3 cellular contexts compared by ENCODE assay signal in the genomic region with DNA sequence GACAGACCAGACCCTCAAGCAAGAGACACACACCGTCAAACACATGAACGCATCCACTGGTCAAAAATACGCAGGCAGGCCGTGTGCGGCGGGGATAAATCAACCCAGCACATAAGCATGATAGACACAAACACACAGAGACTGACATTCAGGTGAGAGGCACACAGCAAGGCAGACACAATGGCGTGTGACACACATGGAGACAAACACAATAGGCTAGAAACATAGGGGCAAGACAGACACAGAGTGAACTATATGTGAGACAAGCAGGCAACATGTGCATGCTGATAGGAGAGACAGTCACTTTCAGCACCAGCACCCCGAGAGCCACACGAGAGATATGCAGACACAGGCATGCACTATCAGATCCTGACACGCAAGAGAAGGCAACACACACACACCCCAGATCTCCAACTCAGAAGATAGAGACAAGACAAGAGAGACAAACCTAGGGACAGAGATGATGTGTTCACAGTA.
TF ChIP-seq lines count a peak whose summit lies in the region.

No MANE protein-coding gene starts in this region.

TF ChIP-seq in HCT116, 20 proteins besides CTCF, POLR2A, EP300 and RAD21:
- no peak for TF ChIP-seq ELF1 (IDR thresholded peaks at IDR 0.05; ENCODE audit: borderline replicate concordance, low read depth)
- no peak for TF ChIP-seq SIN3A (IDR thresholded peaks at IDR 0.05; ENCODE audit: low read depth)
- TF ChIP-seq POLR2AphosphoS5 (IDR thresholded peaks at IDR 0.05; ENCODE audit: low read depth, low read length) = no peak
- no peak for TF ChIP-seq CBX3 (IDR thresholded peaks at IDR 0.05; ENCODE audit: low read depth)
- TF ChIP-seq EZH2phosphoT487 (IDR thresholded peaks at IDR 0.05; ENCODE audit: borderline replicate concordance) = no peak
- TF ChIP-seq, protein P1, sequence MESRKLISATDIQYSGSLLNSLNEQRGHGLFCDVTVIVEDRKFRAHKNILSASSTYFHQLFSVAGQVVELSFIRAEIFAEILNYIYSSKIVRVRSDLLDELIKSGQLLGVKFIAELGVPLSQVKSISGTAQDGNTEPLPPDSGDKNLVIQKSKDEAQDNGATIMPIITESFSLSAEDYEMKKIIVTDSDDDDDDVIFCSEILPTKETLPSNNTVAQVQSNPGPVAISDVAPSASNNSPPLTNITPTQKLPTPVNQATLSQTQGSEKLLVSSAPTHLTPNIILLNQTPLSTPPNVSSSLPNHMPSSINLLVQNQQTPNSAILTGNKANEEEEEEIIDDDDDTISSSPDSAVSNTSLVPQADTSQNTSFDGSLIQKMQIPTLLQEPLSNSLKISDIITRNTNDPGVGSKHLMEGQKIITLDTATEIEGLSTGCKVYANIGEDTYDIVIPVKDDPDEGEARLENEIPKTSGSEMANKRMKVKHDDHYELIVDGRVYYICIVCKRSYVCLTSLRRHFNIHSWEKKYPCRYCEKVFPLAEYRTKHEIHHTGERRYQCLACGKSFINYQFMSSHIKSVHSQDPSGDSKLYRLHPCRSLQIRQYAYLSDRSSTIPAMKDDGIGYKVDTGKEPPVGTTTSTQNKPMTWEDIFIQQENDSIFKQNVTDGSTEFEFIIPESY (IDR thresholded peaks at IDR 0.05; ENCODE audit: extremely low read depth, insufficient replicate concordance, low read length) = no peak
- TF ChIP-seq, protein P2, sequence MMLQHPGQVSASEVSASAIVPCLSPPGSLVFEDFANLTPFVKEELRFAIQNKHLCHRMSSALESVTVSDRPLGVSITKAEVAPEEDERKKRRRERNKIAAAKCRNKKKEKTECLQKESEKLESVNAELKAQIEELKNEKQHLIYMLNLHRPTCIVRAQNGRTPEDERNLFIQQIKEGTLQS (IDR thresholded peaks at IDR 0.05) = no peak
- TF ChIP-seq TCF7L2 (IDR thresholded peaks at IDR 0.05; ENCODE audit: borderline replicate concordance, extremely low read depth, insufficient read depth, insufficient read length) = no peak
- TF ChIP-seq EZH2 (IDR thresholded peaks at IDR 0.05) = no peak
- no peak for TF ChIP-seq REST (IDR thresholded peaks at IDR 0.05; ENCODE audit: low read depth)
- no peak for TF ChIP-seq CEBPB (IDR thresholded peaks at IDR 0.05; ENCODE audit: low read depth)
- no peak for TF ChIP-seq ZNF274 (IDR thresholded peaks at IDR 0.05; ENCODE audit: low read depth, low read length)
TF ChIP-seq in HCT116: peak in this region for 0.

TF ChIP-seq in GM12878, 131 proteins besides CTCF, POLR2A, EP300 and RAD21:
- TF ChIP-seq, protein P3, sequence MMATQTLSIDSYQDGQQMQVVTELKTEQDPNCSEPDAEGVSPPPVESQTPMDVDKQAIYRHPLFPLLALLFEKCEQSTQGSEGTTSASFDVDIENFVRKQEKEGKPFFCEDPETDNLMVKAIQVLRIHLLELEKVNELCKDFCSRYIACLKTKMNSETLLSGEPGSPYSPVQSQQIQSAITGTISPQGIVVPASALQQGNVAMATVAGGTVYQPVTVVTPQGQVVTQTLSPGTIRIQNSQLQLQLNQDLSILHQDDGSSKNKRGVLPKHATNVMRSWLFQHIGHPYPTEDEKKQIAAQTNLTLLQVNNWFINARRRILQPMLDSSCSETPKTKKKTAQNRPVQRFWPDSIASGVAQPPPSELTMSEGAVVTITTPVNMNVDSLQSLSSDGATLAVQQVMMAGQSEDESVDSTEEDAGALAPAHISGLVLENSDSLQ (IDR thresholded peaks at IDR 0.05) = peak; percentile 24; the same call in 1 of the 2 replicates
- TF ChIP-seq, protein P1 (IDR thresholded peaks at IDR 0.05) = 0 out of 2 replicates have a peak, but pooled peaks have one; percentile 16
- TF ChIP-seq CHD2 (IDR thresholded peaks at IDR 0.05; ENCODE audit: borderline replicate concordance, low read depth, low read length) = 0 out of 2 replicates have a peak, but pooled peaks have one; percentile 4
- no peak for TF ChIP-seq SREBF2 (IDR thresholded peaks at IDR 0.05; ENCODE audit: low read length)
- TF ChIP-seq NFIC (IDR thresholded peaks at IDR 0.05; ENCODE audit: low read depth, low read length) = no peak
- no peak for TF ChIP-seq SRF (IDR thresholded peaks at IDR 0.05; ENCODE audit: low read depth in 2 of 2, low read length in 2 of 2)
- TF ChIP-seq MAX (IDR thresholded peaks at IDR 0.05; ENCODE audit: low read depth, low read length) = 0 out of 2 replicates have a peak, but pooled peaks have one; percentile 45
- TF ChIP-seq ZNF592 (IDR thresholded peaks at IDR 0.05) = no peak
- TF ChIP-seq, protein P4, sequence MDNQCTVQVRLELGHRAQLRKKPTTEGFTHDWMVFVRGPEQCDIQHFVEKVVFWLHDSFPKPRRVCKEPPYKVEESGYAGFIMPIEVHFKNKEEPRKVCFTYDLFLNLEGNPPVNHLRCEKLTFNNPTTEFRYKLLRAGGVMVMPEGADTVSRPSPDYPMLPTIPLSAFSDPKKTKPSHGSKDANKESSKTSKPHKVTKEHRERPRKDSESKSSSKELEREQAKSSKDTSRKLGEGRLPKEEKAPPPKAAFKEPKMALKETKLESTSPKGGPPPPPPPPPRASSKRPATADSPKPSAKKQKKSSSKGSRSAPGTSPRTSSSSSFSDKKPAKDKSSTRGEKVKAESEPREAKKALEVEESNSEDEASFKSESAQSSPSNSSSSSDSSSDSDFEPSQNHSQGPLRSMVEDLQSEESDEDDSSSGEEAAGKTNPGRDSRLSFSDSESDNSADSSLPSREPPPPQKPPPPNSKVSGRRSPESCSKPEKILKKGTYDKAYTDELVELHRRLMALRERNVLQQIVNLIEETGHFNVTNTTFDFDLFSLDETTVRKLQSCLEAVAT (IDR thresholded peaks at IDR 0.05) = peak; percentile 89

TF ChIP-seq in HEK293T, 16 proteins besides CTCF, POLR2A, EP300 and RAD21:
- TF ChIP-seq, protein P3 (IDR thresholded peaks at IDR 0.05) = no peak
- TF ChIP-seq SP1 (IDR thresholded peaks at IDR 0.05) (no peak), HDGF (IDR thresholded peaks at IDR 0.05; ENCODE audit: borderline replicate concordance) (no peak), TARDBP (IDR thresholded peaks at IDR 0.05) (no peak), SUZ12 (IDR thresholded peaks at IDR 0.05) (no peak)
